Comparison of ENCODE assay signal across 8 cellular contexts in genomic region chr9:94031380-94031779, GRCh38. TPM values are rescaled to one million over a fixed set of nuclear protein-coding genes. Genes with fewer than 3 reads are reported as not detected.
DNase-seq lines count a peak whose midpoint lies in the region; ATAC-seq and TF ChIP-seq lines count a peak whose summit lies in the region.

No MANE protein-coding gene starts in this region.

- H3K79me2 ChIP-seq in fibroblast of lung (ENCODE audit: control insufficient read depth, insufficient read depth, low read length), result no peaks in the 10 kb centered on the region

- H3K4me3 ChIP-seq in GM12864 (ENCODE audit: low read depth, low read length), result peak overlapping the region; percentile 82
- peak overlapping the region; percentile 71 for H3K4me3 ChIP-seq in RWPE2 (ENCODE audit: severe bottlenecking)
- peak overlapping the region; percentile 76 to 88 (median 86) for H3K4me3 ChIP-seq in fibroblast of lung (replicated peaks in 1 of 4; ENCODE audit: control extremely low read depth in 1 of 4, insufficient read depth in 1 of 4, low read depth in 3 of 4, low read length in 4 of 4)
- H3K4me3 ChIP-seq in psoas muscle, result peak overlapping the region; percentile 88

- DNase-seq in GM12864 (ENCODE audit: low read depth), result no peak
- no peak for DNase-seq in RWPE2 (ENCODE audit: low spot score)
- DNase-seq in fibroblast of lung (ENCODE audit: low read depth in 2 of 2), result peak; percentile 12 to 14
- DNase-seq in psoas muscle, result no peak
- no peak for DNase-seq in effector CD4-positive, alpha-beta T cell
- DNase-seq in NCI-H1092 (lab: John Stamatoyannopoulos, UW), result no peak

- peak overlapping the region; percentile 84 for H3K4me2 ChIP-seq in fibroblast of lung (ENCODE audit: extremely low read depth, insufficient read depth, low read length)

- H3K4me1 ChIP-seq in RWPE2 (ENCODE audit: insufficient read depth, poor library complexity, severe bottlenecking) (peaks cover 10% of the 10 kb centered on the region), fibroblast of lung (ENCODE audit: control insufficient read depth, extremely low read depth, insufficient read depth, low read length) (no peaks in the 10 kb centered on the region), psoas muscle (peaks cover 13% of the 10 kb centered on the region)

- H3K27me3 ChIP-seq in RWPE2 (ENCODE audit: insufficient read depth, poor library complexity, severe bottlenecking) (no peaks in the 10 kb centered on the region), fibroblast of lung (ENCODE audit: control insufficient read depth, insufficient read depth, low read length) (no peaks in the 10 kb centered on the region), psoas muscle (ENCODE audit: insufficient read depth in 3 of 3, low read length in 2 of 3) (no peaks in the 10 kb centered on the region)

- intact Hi-C loops in psoas muscle (cut with DNase I), result no loop called here

- no peak for TF ChIP-seq CTCF in GM12864 (IDR thresholded peaks at IDR 0.05; ENCODE audit: low read depth, low read length, missing control alignments)
- no peak for TF ChIP-seq CTCF in RWPE2 (IDR thresholded peaks at IDR 0.05; ENCODE audit: poor library complexity, severe bottlenecking)
- no peak for TF ChIP-seq CTCF in fibroblast of lung (conservative IDR thresholded peaks at IDR 0.05 in 1 of 2, IDR thresholded peaks at IDR 0.05 in 1 of 2; ENCODE audit: low read depth in 1 of 2, low read length in 2 of 2)
- no peak for TF ChIP-seq CTCF in psoas muscle (IDR thresholded peaks at IDR 0.05)

- ATAC-seq in RWPE2 (ENCODE audit: low read depth) (no peak), psoas muscle (no peak), GM19467 (IDR thresholded peaks at IDR 0.05; ENCODE audit: unreplicated experiment) (no peak), GM21619 (IDR thresholded peaks at IDR 0.05; ENCODE audit: unreplicated experiment) (no peak)

- no peaks in the 10 kb centered on the region for H4K20me1 ChIP-seq in fibroblast of lung (ENCODE audit: control insufficient read depth, extremely low read depth, insufficient read depth, low read length)

- H3K9ac ChIP-seq in fibroblast of lung (ENCODE audit: insufficient read depth, low read length), result peak overlapping the region; percentile 85

- peak overlapping the region; percentile 89 for H2AFZ ChIP-seq in fibroblast of lung (ENCODE audit: low read length)

- WGBS in psoas muscle, 3 donors, result 16 to 49% (median 25%) methylated on average over 8 of the region's 8 CpGs

- H3K9me3 ChIP-seq in RWPE2 (ENCODE audit: severe bottlenecking) (no peaks in the 10 kb centered on the region), fibroblast of lung (ENCODE audit: control insufficient read depth, insufficient read depth, low read depth, low read length) (no peaks in the 10 kb centered on the region), psoas muscle (no peaks in the 10 kb centered on the region)

- H3K36me3 ChIP-seq in RWPE2 (ENCODE audit: low read depth) (no peaks in the 10 kb centered on the region), fibroblast of lung (ENCODE audit: control insufficient read depth, insufficient read depth, low read length) (no peaks in the 10 kb centered on the region), psoas muscle (ENCODE audit: insufficient read depth in 1 of 2, low read depth in 1 of 2) (no peaks in the 10 kb centered on the region)

- H3K27ac ChIP-seq in RWPE2 (ENCODE audit: poor library complexity, severe bottlenecking), result peak overlapping the region; percentile 43
- H3K27ac ChIP-seq in fibroblast of lung (ENCODE audit: insufficient read depth, low read length), result peak overlapping the region; percentile 85
- peak overlapping the region; percentile 94 for H3K27ac ChIP-seq in psoas muscle

RNA-seq across cellular contexts. Expression of gene PTPDC1, which starts 52.9 kb away (rescaled TPM):
- 5.9 and 7.6 TPM in 2 replicates for total RNA-seq in fibroblast of lung
- 3.8 and 4.4 TPM in 2 replicates for polyA plus RNA-seq in fibroblast of lung
- 2.2 and 2.4 TPM in 2 replicates for polyA plus RNA-seq in fibroblast of lung (2012)
- 1.2 and 2.6 TPM in 2 replicates for polyA minus RNA-seq in fibroblast of lung (ENCODE audit: low replicate concordance)
- 1 to 10 TPM; 3.9 to 9.9 (median 7.1) TPM for total RNA-seq in psoas muscle
- polyA plus RNA-seq in psoas muscle, result 1 to 10 TPM; 3.6 to 7.0 (median 4.2) TPM

Comparison
In these comparisons a context has a peak if more than half of its experiments do, and no peak if none do; other contexts are left out.
1. DNase-seq: peak in fibroblast of lung (2 of 2); none in GM12864 (single experiment), RWPE2 (single experiment), psoas muscle (0 of 2), effector CD4-positive, alpha-beta T cell (single experiment) and NCI-H1092 (single experiment).
2. H3K27ac ChIP-seq: peak in every context shown above with its lines; median percentile 94 in psoas muscle; 85 in fibroblast of lung; 43 in RWPE2.
3. Peak in every context shown above with its lines, with median percentiles within 50 percentile points of each other: H3K4me3 ChIP-seq.